ENCODE assay signal across 8 cellular contexts in the genomic region with DNA sequence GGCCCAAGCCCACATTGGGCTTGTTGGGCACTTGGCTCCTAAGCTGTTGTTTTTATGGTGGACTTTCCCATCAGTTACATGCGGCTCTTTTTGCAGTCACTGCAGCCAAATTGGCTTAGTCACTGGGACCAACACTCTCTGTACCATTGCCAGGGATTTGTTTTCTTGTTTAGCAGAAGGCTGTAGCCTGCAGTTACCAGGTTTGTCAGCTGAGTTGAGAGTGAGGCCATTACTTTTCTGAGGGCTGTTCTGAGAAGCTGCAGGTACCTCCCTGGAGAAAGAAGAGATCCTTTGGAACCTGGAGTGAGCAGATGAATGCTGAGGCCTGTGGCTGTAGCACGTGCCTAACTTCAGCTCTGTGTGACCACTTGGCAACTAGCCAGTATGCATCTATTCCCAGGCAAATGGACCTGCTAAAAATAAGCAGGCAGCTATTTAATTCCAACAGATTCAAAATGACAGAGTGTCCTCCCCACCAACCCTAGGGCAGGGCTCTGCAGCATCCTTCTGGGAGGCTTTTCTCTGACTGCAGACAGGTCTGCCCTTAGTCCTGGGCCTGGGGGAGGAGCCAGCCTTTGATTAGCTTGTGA. TPM values are rescaled to one million over a fixed set of nuclear protein-coding genes. Genes with fewer than 3 reads are reported as not detected.
A peak's percentile ranks its signal among the peaks of the same experiment; 100 is the strongest.
DNase-seq lines count a peak whose midpoint lies in the region; ATAC-seq and TF ChIP-seq lines count a peak whose summit lies in the region.

No MANE protein-coding gene starts in this region.

- H3T11ph ChIP-seq in H9 (ENCODE audit: low read length): no peak overlapping the region

- H3K14ac ChIP-seq in H9 (ENCODE audit: insufficient read depth, low read length): no peak overlapping the region
- H3K14ac ChIP-seq in trophoblast cell (ENCODE audit: low read length): no peak overlapping the region

- peaks cover 1% of the 10 kb centered on the region for H4K20me1 ChIP-seq in H9 (ENCODE audit: control insufficient read depth, insufficient read depth, insufficient read length)

- no peaks in the 10 kb centered on the region for H3K9me3 Mint-ChIP-seq in H9
- no peaks in the 10 kb centered on the region for H3K9me3 Mint-ChIP-seq in stimulated activated naive B cell treated with anti-CD40 and anti-IgM and Interleukin-4, amounts not matched to agents 10 μg/mL and 1 μg/mL and 100 μg/mL, for 72 hours

- WGBS in H9 (ENCODE audit: extremely low coverage, insufficient read length, low lambda C conversion rate): no CpG with 5 or more reads among the region's 2 CpGs
- no CpG with 5 or more reads among the region's 2 CpGs for WGBS in trophoblast cell (ENCODE audit: extremely low coverage, insufficient coverage, insufficient read length)

- H3K27me3 Mint-ChIP-seq in H9 (ENCODE audit: low read depth): no peaks in the 10 kb centered on the region
- no peaks in the 10 kb centered on the region for H3K27me3 Mint-ChIP-seq in stimulated activated naive B cell treated with anti-CD40 and anti-IgM and Interleukin-4, amounts not matched to agents 10 μg/mL and 1 μg/mL and 100 μg/mL, for 72 hours

- H3K79me2 ChIP-seq in H9 (ENCODE audit: insufficient read depth, low read length) (peaks cover 47% of the 10 kb centered on the region; the same call in 1 of the 2 replicates), trophoblast cell (ENCODE audit: control insufficient read depth, insufficient read depth, low read length, poor library complexity) (peaks cover 2% of the 10 kb centered on the region)

- ATAC-seq in SK-N-SH treated with all-trans-retinoic acid at 6 μM for 48 hours: peak; percentile 87
- no peak for ATAC-seq in stimulated activated naive B cell treated with anti-CD40 and anti-IgM and Interleukin-4, amounts not matched to agents 10 μg/mL and 1 μg/mL and 100 μg/mL, for 72 hours (replicated peaks)
- no peak for ATAC-seq in HG02571 (IDR thresholded peaks at IDR 0.05; ENCODE audit: unreplicated experiment)

- no peaks in the 10 kb centered on the region for H3K36me3 ChIP-seq in trophoblast cell (ENCODE audit: control insufficient read depth in 1 of 2, insufficient read depth in 2 of 2, low read length in 2 of 2)

- H3K79me1 ChIP-seq in H9 (ENCODE audit: insufficient read depth, low read depth, low read length, poor library complexity, severe bottlenecking): no peaks in the 10 kb centered on the region
- H3K79me1 ChIP-seq in trophoblast cell (ENCODE audit: low read length): no peaks in the 10 kb centered on the region

- H4K91ac ChIP-seq in H9 (ENCODE audit: insufficient read length, low read depth, low read length): no peak overlapping the region
- no peak overlapping the region for H4K91ac ChIP-seq in trophoblast cell (ENCODE audit: low read depth, low read length)

- H2BK12ac ChIP-seq in H9 (ENCODE audit: insufficient read length, low read depth, low read length) (no peak overlapping the region), trophoblast cell (ENCODE audit: low read length) (no peak overlapping the region)

- no peak overlapping the region for H2BK120ac ChIP-seq in H9 (ENCODE audit: low read depth, low read length, poor library complexity, severe bottlenecking)
- no peak overlapping the region for H2BK120ac ChIP-seq in trophoblast cell (ENCODE audit: insufficient read depth, low read length, poor library complexity)

- H3K23ac ChIP-seq in H9 (ENCODE audit: insufficient read length, low read depth, low read length): no peak overlapping the region
- no peak overlapping the region for H3K23ac ChIP-seq in trophoblast cell (ENCODE audit: low read length)

- H3K4ac ChIP-seq in H9 (ENCODE audit: low read depth, low read length) (no peak overlapping the region), trophoblast cell (ENCODE audit: low read depth, low read length) (no peak overlapping the region)

- H3K27ac ChIP-seq in H9 (ENCODE audit: insufficient read length, low read depth, low read length) (no peak overlapping the region), trophoblast cell (ENCODE audit: low read depth, low read length) (no peak overlapping the region)

- H3K27me3 ChIP-seq in H9 (ENCODE audit: insufficient read depth, low read length): no peaks in the 10 kb centered on the region
- H3K27me3 ChIP-seq in trophoblast cell (ENCODE audit: insufficient read depth, low read length): no peaks in the 10 kb centered on the region

- H3K4me3 ChIP-seq in skeletal muscle cell (ENCODE audit: low read depth, low read length) (no peak overlapping the region), trophoblast cell (ENCODE audit: low read depth, low read length) (no peak overlapping the region)

- no peak for TF ChIP-seq CTCF in H9 (conservative IDR thresholded peaks at IDR 0.05)

- H2BK20ac ChIP-seq in H9 (ENCODE audit: low read depth, low read length, poor library complexity, severe bottlenecking): no peak overlapping the region

- no peak overlapping the region for H2BK5ac ChIP-seq in H9 (ENCODE audit: insufficient read length, low read length)
- no peak overlapping the region for H2BK5ac ChIP-seq in trophoblast cell (ENCODE audit: low read depth, low read length, poor library complexity)

- H2AFZ ChIP-seq in H9 (ENCODE audit: low read length) (no peak overlapping the region), trophoblast cell (ENCODE audit: insufficient read depth, low read length, poor library complexity) (no peak overlapping the region)

- no peak for DNase-seq in H9
- DNase-seq in foreskin melanocyte: peak; percentile 45
- DNase-seq in skeletal muscle cell (ENCODE audit: low read depth): peak; percentile 48
- no peak for DNase-seq in SIG-M5 (lab: John Stamatoyannopoulos, UW)
- no peak for DNase-seq in trophoblast cell
- no peak for DNase-seq in stimulated activated naive B cell treated with anti-CD40 and anti-IgM and Interleukin-4, amounts not matched to agents 10 μg/mL and 1 μg/mL and 100 μg/mL, for 72 hours

- H2BK15ac ChIP-seq in H9 (ENCODE audit: low read depth, low read length): no peak overlapping the region

- peak overlapping the region; percentile 38 to 73 (median 61); a peak in 5 of 7 replicates for H3K27ac Mint-ChIP-seq in H9
- no peak overlapping the region for H3K27ac Mint-ChIP-seq in stimulated activated naive B cell treated with anti-CD40 and anti-IgM and Interleukin-4, amounts not matched to agents 10 μg/mL and 1 μg/mL and 100 μg/mL, for 72 hours

- no peak overlapping the region for H4K8ac ChIP-seq in H9 (replicated peaks; ENCODE audit: insufficient read length, low read depth, low read length)
- no peak overlapping the region for H4K8ac ChIP-seq in trophoblast cell (ENCODE audit: low read depth, low read length)

- H3K9me3 ChIP-seq in H9 (ENCODE audit: control insufficient read depth, low read depth, low read length) (no peaks in the 10 kb centered on the region), trophoblast cell (ENCODE audit: insufficient read depth, low read depth, low read length) (no peaks in the 10 kb centered on the region)

- H3K36me3 Mint-ChIP-seq in H9 (ENCODE audit: insufficient read depth in 1 of 3, low read depth in 3 of 3): peaks cover 3 to 9% (median 7%) of the 10 kb centered on the region in 3 experiments
- peaks cover 2 to 14% of the 10 kb centered on the region in 2 donors for H3K36me3 Mint-ChIP-seq in stimulated activated naive B cell treated with anti-CD40 and anti-IgM and Interleukin-4, amounts not matched to agents 10 μg/mL and 1 μg/mL and 100 μg/mL, for 72 hours

- peaks cover 67 to 70% of the 10 kb centered on the region in 2 experiments for H3K4me1 Mint-ChIP-seq in H9
- H3K4me1 Mint-ChIP-seq in stimulated activated naive B cell treated with anti-CD40 and anti-IgM and Interleukin-4, amounts not matched to agents 10 μg/mL and 1 μg/mL and 100 μg/mL, for 72 hours: peaks cover 25 to 48% of the 10 kb centered on the region in 2 donors

- H3K4me3 Mint-ChIP-seq in H9: no peak overlapping the region
- no peak overlapping the region for H3K4me3 Mint-ChIP-seq in stimulated activated naive B cell treated with anti-CD40 and anti-IgM and Interleukin-4, amounts not matched to agents 10 μg/mL and 1 μg/mL and 100 μg/mL, for 72 hours

- H2AK5ac ChIP-seq in H9 (ENCODE audit: insufficient read length, low read length) (no peak overlapping the region), trophoblast cell (ENCODE audit: low read length) (no peak overlapping the region)

- H3K9ac ChIP-seq in H9 (ENCODE audit: extremely low read depth, insufficient read length, low read length): no peak overlapping the region
- H3K9ac ChIP-seq in trophoblast cell (ENCODE audit: low read length): no peak overlapping the region

- H3K4me1 ChIP-seq in H9 (ENCODE audit: insufficient read depth, low read length) (peaks cover 11% of the 10 kb centered on the region; the same call in 1 of the 2 replicates), trophoblast cell (ENCODE audit: control insufficient read depth in 1 of 2, insufficient read depth in 2 of 2, low read length in 2 of 2) (no peaks in the 10 kb centered on the region)

- H3K4me2 ChIP-seq in H9 (ENCODE audit: insufficient read depth, insufficient read length, low read length) (no peak overlapping the region), trophoblast cell (ENCODE audit: low read length) (no peak overlapping the region)

- no peaks in the 10 kb centered on the region for H3K23me2 ChIP-seq in H9 (ENCODE audit: insufficient read length, low read depth, low read length, poor library complexity, severe bottlenecking)

- no peak overlapping the region for H3K18ac ChIP-seq in H9 (ENCODE audit: insufficient read length, low read depth, low read length)
- no peak overlapping the region for H3K18ac ChIP-seq in trophoblast cell (ENCODE audit: low read length)

- H3K56ac ChIP-seq in H9 (ENCODE audit: insufficient read length, low read depth, low read length): no peak overlapping the region

- no peak overlapping the region for H4K12ac ChIP-seq in trophoblast cell (ENCODE audit: low read depth, low read length)

- H4K5ac ChIP-seq in H9 (ENCODE audit: insufficient read length, low read depth, low read length): no peak overlapping the region

TF ChIP-seq in SK-N-SH treated with all-trans-retinoic acid at 6 μM for 48 hours, 23 proteins besides CTCF, POLR2A, EP300 and RAD21:
- TF ChIP-seq ZC3H10 (CRISPR knock-in tag; IDR thresholded peaks at IDR 0.05): 0 out of 2 replicates have a peak, but pooled peaks have one; percentile 33
- TF ChIP-seq ZFP3 (CRISPR knock-in tag; IDR thresholded peaks at IDR 0.05): peak; percentile 43; the same call in 1 of the 2 replicates
- TF ChIP-seq ARNTL (CRISPR knock-in tag; IDR thresholded peaks at IDR 0.05; ENCODE audit: borderline replicate concordance, low read depth): no peak

RNA-seq across cellular contexts. Expression of gene AKAP1, which starts 12.9 kb away (rescaled TPM):
- 61.2 and 65.4 TPM in 2 replicates for total RNA-seq in H9 (2021)
- polyA plus RNA-seq in trophoblast cell (2013): 8.6 and 9.2 TPM in 2 replicates

Comparison
In these comparisons a context has a peak if more than half of its experiments do, and no peak if none do; other contexts are left out.
1. DNase-seq: peak in foreskin melanocyte (single experiment) and skeletal muscle cell (single experiment); none in H9 (single experiment), SIG-M5 (single experiment), trophoblast cell (0 of 2) and stimulated activated naive B cell treated with anti-CD40 and anti-IgM and Interleukin-4, amounts not matched to agents 10 μg/mL and 1 μg/mL and 100 μg/mL, for 72 hours (single experiment).